Comparison of ENCODE assay signal across 8 cellular contexts in the genomic region with DNA sequence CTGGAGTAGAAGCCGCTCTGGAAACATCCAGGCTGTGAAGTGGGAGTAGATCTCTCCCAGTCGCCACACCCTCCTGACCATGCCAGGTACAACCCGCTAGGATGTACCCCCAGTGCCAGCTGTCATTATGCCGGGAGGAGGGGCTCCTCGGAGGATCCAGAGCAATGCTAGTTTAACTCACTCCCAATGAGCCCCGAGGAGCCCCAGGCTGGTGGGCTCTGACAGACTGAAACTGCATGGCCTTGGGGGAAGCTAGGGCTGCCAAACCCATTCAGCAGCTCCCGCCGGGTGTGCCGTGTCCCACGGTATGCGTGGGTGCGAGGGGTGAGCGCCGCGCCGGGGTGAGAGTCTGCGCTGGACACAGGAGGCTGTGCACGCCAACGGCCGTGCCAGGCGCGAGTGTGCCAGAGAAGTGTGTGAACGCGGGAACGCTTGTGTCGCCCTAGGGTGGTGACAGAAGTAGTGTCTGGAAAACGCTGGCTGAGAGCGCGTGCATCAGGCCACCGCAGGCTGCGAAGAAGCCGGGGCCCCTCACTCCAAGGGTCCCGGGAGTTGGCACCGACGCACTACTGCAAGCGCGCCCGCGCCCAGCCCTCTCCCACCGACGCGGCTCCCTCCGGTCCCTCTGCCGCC.
DNase-seq lines count a peak whose midpoint lies in the region; ATAC-seq, FAIRE-seq and TF ChIP-seq lines count a peak whose summit lies in the region.

No MANE protein-coding gene starts in this region.

- TF ChIP-seq CTCF in SK-N-SH (IDR thresholded peaks at IDR 0.05) (no peak), H1 (IDR thresholded peaks at IDR 0.05; ENCODE audit: control extremely low read depth in 1 of 3, insufficient read depth in 1 of 3, low read depth in 1 of 3, low read length in 3 of 3) (no peak), nephron (IDR thresholded peaks at IDR 0.05; ENCODE audit: unreplicated experiment in 3 of 3) (no peak)

- H2AFZ ChIP-seq in SK-N-SH (ENCODE audit: low read depth), result no peak overlapping the region
- H2AFZ ChIP-seq in H1 (ENCODE audit: low read length), result no peak overlapping the region; the same call in 1 of the 2 replicates

- peak overlapping the region; percentile 56 to 62 for H3K4me3 ChIP-seq in SK-N-SH (ENCODE audit: low read depth in 2 of 2, low read length in 1 of 2)
- H3K4me3 ChIP-seq in H1 (ENCODE audit: extremely low read depth in 1 of 4, insufficient read depth in 2 of 4, low read depth in 3 of 4, low read length in 4 of 4), result peak overlapping the region; percentile 30 to 56 (median 41)

- no peak overlapping the region for H2BK15ac ChIP-seq in H1 (ENCODE audit: low read length)

- TF ChIP-seq RAD21 in SK-N-SH (IDR thresholded peaks at IDR 0.05; ENCODE audit: low read length) (no peak), H1 (IDR thresholded peaks at IDR 0.05 in 1 of 2, conservative IDR thresholded peaks at IDR 0.05 in 1 of 2; ENCODE audit: low read depth in 2 of 2, low read length in 2 of 2) (no peak)

- 5% methylated on average over 14 of the region's 44 CpGs for WGBS in SK-N-SH (ENCODE audit: low lambda C conversion rate)
- WGBS in H1 (ENCODE audit: extremely low coverage in 1 of 2, insufficient coverage in 1 of 2, insufficient read length in 1 of 2, insufficient replicate concordance in 2 of 2, low coverage in 1 of 2, low lambda C conversion rate in 2 of 2, missing lambda C conversion rate in 1 of 2), 2 experiments, result 26% methylated on average over 25 of the region's 44 CpGs; no CpG with 5 or more reads in 1 of the 2 experiments

- H3K27me3 ChIP-seq in SK-N-SH (ENCODE audit: insufficient read depth) (no peaks in the 10 kb centered on the region), H1 (replicated peaks in 1 of 4; ENCODE audit: control insufficient read depth in 3 of 4, extremely low read depth in 1 of 4, insufficient read depth in 3 of 4, low read length in 3 of 4) (peaks cover 17 to 40% (median 32%) of the 10 kb centered on the region in 4 experiments)

- no peak overlapping the region for H3K14ac ChIP-seq in H1 (ENCODE audit: insufficient read length)

- peaks cover 21% of the 10 kb centered on the region for H3K4me1 Mint-ChIP-seq in nephron

- H2BK20ac ChIP-seq in H1 (ENCODE audit: low read length), result no peak overlapping the region

- H3K23ac ChIP-seq in H1 (ENCODE audit: insufficient read length), result no peak overlapping the region

- no peaks in the 10 kb centered on the region; the same call in 1 of the 2 replicates for H3K79me1 ChIP-seq in H1 (ENCODE audit: low read depth, low read length)

- CTCF ChIA-PET in SK-N-SH (lab: Yijun Ruan, JAX), result interaction anchor here (0.6 to 4.5 kb wide), 8 partner anchors 10 to 315 kb away, joined by 3 to 18 read pairs (median 4); no protein-coding TSS in a partner anchor
- CTCF ChIA-PET in H1 (lab: Charles Lee; ENCODE audit: partially characterized antibody), result no interaction called here

- H3K18ac ChIP-seq in H1 (ENCODE audit: extremely low read depth, low read length), result no peak overlapping the region

- no peaks in the 10 kb centered on the region for H3F3A ChIP-seq in SK-N-SH (replicated peaks; ENCODE audit: insufficient read depth)

- no peak overlapping the region for H3K56ac ChIP-seq in H1 (replicated peaks; ENCODE audit: insufficient read length, low read depth, low read length)

- no peak overlapping the region for H2BK5ac ChIP-seq in H1 (ENCODE audit: low read depth, low read length)

- POLR2A ChIA-PET in SK-N-SH (lab: Yijun Ruan, JAX), result interaction anchor here (0.6 kb wide), 1 partner anchor 88 kb away, joined by 3 read pairs; no protein-coding TSS in a partner anchor
- POLR2A ChIA-PET in H1 (lab: Charles Lee; ENCODE audit: partially characterized antibody), result no interaction called here

- H3K9ac ChIP-seq in SK-N-SH (peak overlapping the region; percentile 48; the same call in 1 of the 2 replicates), H1 (replicated peaks in 1 of 4; ENCODE audit: extremely low read depth in 1 of 4, low read depth in 3 of 4, low read length in 3 of 4) (no peak overlapping the region)

- DNase-seq in NCI-H1417 (lab: John Stamatoyannopoulos, UW) (peak in 2 of 3 experiments; percentile 58), NCI-H1417 treated with DMSO at 0.1 percent for 48 hours (lab: John Stamatoyannopoulos, UW) (no peak), SK-N-SH (no peak), H1 (ENCODE audit: low read depth in 1 of 2, low spot score in 2 of 2) (peak in 1 of 2 experiments; percentile 53), HK-2 (ENCODE audit: unreplicated experiment) (no peak)

- H3K23me2 ChIP-seq in H1 (ENCODE audit: low read depth, low read length), result peaks cover 5% of the 10 kb centered on the region

- H3K27ac Mint-ChIP-seq in nephron, result no peak overlapping the region

- H4K5ac ChIP-seq in H1 (ENCODE audit: insufficient read length, low read depth, low read length), result no peak overlapping the region

- peak overlapping the region; percentile 87 to 91 (median 90) for H3K4me3 Mint-ChIP-seq in nephron

- H3K9me3 Mint-ChIP-seq in nephron, result no peaks in the 10 kb centered on the region

- peak overlapping the region; percentile 86 for H3K4me2 ChIP-seq in SK-N-SH
- H3K4me2 ChIP-seq in H1 (ENCODE audit: insufficient read depth in 1 of 2, low read depth in 2 of 2, low read length in 2 of 2), result peak overlapping the region; percentile 62 to 93

- no peaks in the 10 kb centered on the region for H3K36me3 ChIP-seq in SK-N-SH (replicated peaks in 1 of 2; ENCODE audit: control insufficient read depth in 1 of 2, insufficient read depth in 2 of 2, low read length in 1 of 2)
- no peaks in the 10 kb centered on the region for H3K36me3 ChIP-seq in H1 (ENCODE audit: control insufficient read depth in 2 of 4, insufficient read depth in 4 of 4, low read length in 3 of 4)

- H3K27ac ChIP-seq in SK-N-SH (ENCODE audit: low read depth in 2 of 2, low read length in 1 of 2) (no peak overlapping the region; a peak in 1 of 4 replicates), H1 (ENCODE audit: low read depth, low read length) (no peak overlapping the region)

- H4K91ac ChIP-seq in H1 (replicated peaks; ENCODE audit: insufficient read length, low read length), result no peak overlapping the region

- H4K8ac ChIP-seq in H1 (ENCODE audit: extremely low read depth, insufficient read depth, low read length), result no peak overlapping the region

- no peaks in the 10 kb centered on the region for H3K9me3 ChIP-seq in SK-N-SH
- H3K9me3 ChIP-seq in H1 (ENCODE audit: insufficient read depth in 2 of 2, low read depth in 1 of 2, low read length in 1 of 2), result no peaks in the 10 kb centered on the region

- ATAC-seq in HG02884 (IDR thresholded peaks at IDR 0.05; ENCODE audit: unreplicated experiment) (peak; percentile 8), HG03159 (IDR thresholded peaks at IDR 0.05; ENCODE audit: unreplicated experiment) (no peak)

- H2BK12ac ChIP-seq in H1 (ENCODE audit: low read depth, low read length), result no peak overlapping the region

- no peak for TF ChIP-seq EP300 in SK-N-SH (IDR thresholded peaks at IDR 0.05; ENCODE audit: borderline replicate concordance in 1 of 2, low read depth in 1 of 2, low read length in 1 of 2)
- no peak for TF ChIP-seq EP300 in H1 (IDR thresholded peaks at IDR 0.05; ENCODE audit: borderline replicate concordance in 1 of 2, low read depth in 2 of 2, low read length in 2 of 2)

- no peak overlapping the region for H2BK120ac ChIP-seq in H1 (replicated peaks; ENCODE audit: low read depth, low read length)

- no peak overlapping the region for H3K4ac ChIP-seq in H1 (replicated peaks; ENCODE audit: insufficient read length, low read depth, low read length)

- H2AK5ac ChIP-seq in H1 (ENCODE audit: low read depth, low read length), result no peak overlapping the region

- no peaks in the 10 kb centered on the region for H3K79me2 ChIP-seq in SK-N-SH (ENCODE audit: insufficient read depth)
- no peaks in the 10 kb centered on the region for H3K79me2 ChIP-seq in H1 (ENCODE audit: control insufficient read depth in 1 of 2, insufficient read depth in 2 of 2, low read length in 2 of 2)

- H3K36me3 Mint-ChIP-seq in nephron (ENCODE audit: low read depth), result no peaks in the 10 kb centered on the region

- TF ChIP-seq POLR2A in H1 (IDR thresholded peaks at IDR 0.05; ENCODE audit: control extremely low read depth in 1 of 2, low read depth in 2 of 2, low read length in 2 of 2), result no peak

- H3K9me2 ChIP-seq in SK-N-SH, result no peaks in the 10 kb centered on the region

- H3K4me1 ChIP-seq in SK-N-SH (ENCODE audit: control insufficient read depth in 1 of 2, insufficient read depth in 2 of 2, low read depth in 1 of 2, low read length in 1 of 2) (peaks cover 8 to 21% of the 10 kb centered on the region in 2 experiments; a peak in 3 of 4 replicates), H1 (replicated peaks in 1 of 4; ENCODE audit: control insufficient read depth in 3 of 4, insufficient read depth in 4 of 4, low read length in 3 of 4) (peaks cover 0 to 4% (median 3%) of the 10 kb centered on the region in 4 experiments; a peak in 5 of 7 replicates)

- FAIRE-seq in H1 (lab: Jason Lieb, UNC), result no peak

- H4K20me1 ChIP-seq in SK-N-SH (ENCODE audit: insufficient read depth) (no peaks in the 10 kb centered on the region), H1 (replicated peaks in 1 of 2; ENCODE audit: control insufficient read depth in 1 of 2, insufficient read depth in 2 of 2, low read length in 2 of 2) (peaks cover 2 to 6% of the 10 kb centered on the region in 2 experiments)

- peaks cover 46% of the 10 kb centered on the region for H3K27me3 Mint-ChIP-seq in nephron (ENCODE audit: low read depth)

TF ChIP-seq in SK-N-SH, 30 proteins besides CTCF, POLR2A, EP300 and RAD21 (continues in another document):
- no peak for TF ChIP-seq USF2 (IDR thresholded peaks at IDR 0.05; ENCODE audit: borderline replicate concordance, low read depth, low read length)
- no peak for TF ChIP-seq EZH2phosphoT487 (IDR thresholded peaks at IDR 0.05; ENCODE audit: borderline replicate concordance, low read depth)
- no peak for TF ChIP-seq GABPA (IDR thresholded peaks at IDR 0.05; ENCODE audit: low read depth)

TF ChIP-seq in H1, 55 proteins besides CTCF, POLR2A, EP300 and RAD21 (continues in another document):
- no peak for TF ChIP-seq NRF1 (IDR thresholded peaks at IDR 0.05; ENCODE audit: low read depth, low read length)
- TF ChIP-seq JUND (IDR thresholded peaks at IDR 0.05; ENCODE audit: low read length), result no peak
- TF ChIP-seq USF2 (IDR thresholded peaks at IDR 0.05; ENCODE audit: low read length), result no peak
- TF ChIP-seq POLR2AphosphoS5 (IDR thresholded peaks at IDR 0.05; ENCODE audit: low read depth, low read length), result no peak
- peak; percentile 56 for TF ChIP-seq EZH2 (IDR thresholded peaks at IDR 0.05; ENCODE audit: low read depth, low read length, severe bottlenecking)
- TF ChIP-seq KDM4A (IDR thresholded peaks at IDR 0.05; ENCODE audit: low read depth, low read length, severe bottlenecking), result no peak

Comparison
In these comparisons a context has a peak if more than half of its experiments do, and no peak if none do; other contexts are left out.
1. DNase-seq: peak in NCI-H1417 (2 of 3); none in NCI-H1417 treated with DMSO at 0.1 percent for 48 hours (single experiment), SK-N-SH (single experiment) and HK-2 (single experiment).